Comparison of ENCODE assay signal across 15 cellular contexts in the genomic region with DNA sequence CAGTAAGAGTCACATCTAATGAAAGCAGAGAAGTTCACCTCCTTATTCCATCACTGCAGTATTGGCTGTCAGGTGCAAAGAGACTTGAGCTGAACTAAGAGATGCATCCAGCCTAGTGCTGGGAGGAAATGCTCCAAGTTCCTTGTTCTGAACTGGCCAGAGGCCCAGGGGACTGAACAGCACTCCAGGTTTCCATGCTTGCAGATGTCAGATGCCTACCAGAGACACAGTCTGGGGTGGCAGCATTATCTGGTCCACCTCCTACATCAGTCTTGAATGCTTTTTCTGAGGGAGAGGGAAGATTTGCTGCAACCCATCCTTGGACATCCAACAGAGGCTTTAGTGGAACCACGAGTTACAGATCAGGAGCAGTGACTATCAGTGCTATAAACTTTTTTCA.
DNase-seq lines count a peak whose midpoint lies in the region; TF ChIP-seq lines count a peak whose summit lies in the region.
"Had no signal": no experiment of that assay in that cellular context is flagged by ENCODE, and none has a peak within 500 bp of the region (broad histone marks: within the 10 kb centered on the region; RNA-seq: fewer than 3 reads in every experiment).

No MANE protein-coding gene starts in this region.

- no peaks in the 10 kb centered on the region for H3K79me2 ChIP-seq in osteoblast (ENCODE audit: insufficient read depth, low read length)

- H3K27me3 ChIP-seq in BE2C (no peaks in the 10 kb centered on the region), WERI-Rb-1 (ENCODE audit: insufficient read depth, low read depth, severe bottlenecking) (no peaks in the 10 kb centered on the region), osteoblast (ENCODE audit: insufficient read depth, low read length) (no peaks in the 10 kb centered on the region)
- H3K27me3 ChIP-seq: BLaER1 treated with 17β-estradiol and CSF1 and Interleukin-3, amounts not matched to agents 10 nM and 100 nM had no signal

- H2AFZ ChIP-seq in osteoblast (ENCODE audit: low read length), result no peak overlapping the region

- H3K36me3 ChIP-seq in BE2C (no peaks in the 10 kb centered on the region), WERI-Rb-1 (no peaks in the 10 kb centered on the region), osteoblast (ENCODE audit: insufficient read depth, low read length) (no peaks in the 10 kb centered on the region)
- H3K36me3 ChIP-seq: BLaER1 treated with 17β-estradiol and CSF1 and Interleukin-3, amounts not matched to agents 10 nM and 100 nM had no signal

- DNase-seq in BE2C, result peak; percentile 100
- no peak for DNase-seq in WERI-Rb-1
- peak; percentile 23 for DNase-seq in osteoblast (ENCODE audit: insufficient read length, low spot score, missing footprints)
- no peak for DNase-seq in RPMI8226
- no peak for DNase-seq in anterior cingulate cortex (lab: John Stamatoyannopoulos, UW)
- DNase-seq: 8988T; ACHN; Caco-2; Calu3; CD4-positive, alpha-beta T cell; CD8-positive, alpha-beta T cell; DMS79 treated with DMSO at 0.1 percent for 48 hours; GF-D8 had no signal

- TF ChIP-seq CTCF in BE2C (IDR thresholded peaks at IDR 0.05; ENCODE audit: low read depth, low read length) (no peak), WERI-Rb-1 (IDR thresholded peaks at IDR 0.05; ENCODE audit: low read depth, low read length) (no peak), osteoblast (IDR thresholded peaks at IDR 0.05; ENCODE audit: extremely low read depth, low read depth, low read length) (no peak)

- H3K4me3 ChIP-seq in BE2C (ENCODE audit: low read depth, low read length) (no peak overlapping the region), WERI-Rb-1 (ENCODE audit: low read depth, low read length) (no peak overlapping the region), osteoblast (ENCODE audit: insufficient read depth, low read length) (no peak overlapping the region)
- H3K4me3 ChIP-seq: BLaER1 treated with 17β-estradiol and CSF1 and Interleukin-3, amounts not matched to agents 10 nM and 100 nM had no signal

- no peak overlapping the region for H3K4me2 ChIP-seq in osteoblast (ENCODE audit: insufficient read depth, low read length)
- H3K4me2 ChIP-seq: BLaER1 treated with 17β-estradiol and CSF1 and Interleukin-3, amounts not matched to agents 10 nM and 100 nM had no signal

- H3K9me3 ChIP-seq in BE2C, result peaks cover 13% of the 10 kb centered on the region
- no peaks in the 10 kb centered on the region for H3K9me3 ChIP-seq in WERI-Rb-1 (ENCODE audit: severe bottlenecking)
- H3K9me3 ChIP-seq in osteoblast (ENCODE audit: low read depth, low read length), result no peaks in the 10 kb centered on the region
- H3K9me3 ChIP-seq: Caco-2 had no signal

- H3K4me1 ChIP-seq in BE2C, result peaks cover 48% of the 10 kb centered on the region
- no peaks in the 10 kb centered on the region for H3K4me1 ChIP-seq in osteoblast (ENCODE audit: insufficient read depth, low read length)
- H3K4me1 ChIP-seq: BLaER1 treated with 17β-estradiol and CSF1 and Interleukin-3, amounts not matched to agents 10 nM and 100 nM had no signal

- H3K27ac ChIP-seq in WERI-Rb-1 (peak overlapping the region; percentile 85), osteoblast (ENCODE audit: low read depth, low read length) (no peak overlapping the region)
- H3K27ac ChIP-seq: BLaER1 treated with 17β-estradiol and CSF1 and Interleukin-3, amounts not matched to agents 10 nM and 100 nM; C4-2B had no signal

- H4K20me1 ChIP-seq in osteoblast (ENCODE audit: insufficient read depth, low read length), result no peaks in the 10 kb centered on the region
- H4K20me1 ChIP-seq: BLaER1 treated with 17β-estradiol and CSF1 and Interleukin-3, amounts not matched to agents 10 nM and 100 nM had no signal

Comparison
In these comparisons a context has a peak if more than half of its experiments do, and no peak if none do; other contexts are left out.
1. DNase-seq: peak in BE2C (single experiment) and osteoblast (single experiment); none in WERI-Rb-1 (single experiment), RPMI8226 (single experiment) and anterior cingulate cortex (0 of 58).